1 cellular context compared by ENCODE assay signal in the genomic region with DNA sequence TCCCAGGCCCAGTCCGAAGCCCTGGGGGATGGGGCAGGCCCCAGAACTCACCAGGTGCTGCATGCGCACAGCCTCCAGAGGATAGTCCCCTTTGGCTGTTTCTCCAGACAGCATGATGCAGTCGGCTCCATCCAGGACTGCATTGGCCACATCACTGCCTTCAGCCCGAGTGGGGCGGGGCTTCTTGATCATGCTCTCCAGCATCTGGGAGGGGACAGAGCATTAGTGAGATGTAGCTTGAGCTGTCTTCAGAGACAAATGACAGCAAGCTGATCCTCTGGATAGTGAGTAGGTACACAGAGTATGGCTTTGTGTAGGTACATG.
A peak's percentile ranks its signal among the peaks of the same experiment; 100 is the strongest.
TF ChIP-seq lines count a peak whose summit lies in the region.

No MANE protein-coding gene starts in this region.

TF ChIP-seq in H1, 55 proteins besides CTCF, POLR2A, EP300 and RAD21:
- TF ChIP-seq SP1 (IDR thresholded peaks at IDR 0.05; ENCODE audit: low read depth, low read length) (peak; percentile 10; the same call in 1 of the 2 replicates), CEBPB (IDR thresholded peaks at IDR 0.05; ENCODE audit: low read depth, low read length) (no peak), TAF1 (IDR thresholded peaks at IDR 0.05; ENCODE audit: low read depth, low read length) (no peak), TCF12 (IDR thresholded peaks at IDR 0.05; ENCODE audit: low read depth, low read length) (no peak), HDAC2 (IDR thresholded peaks at IDR 0.05; ENCODE audit: borderline replicate concordance in 1 of 2, low read depth in 2 of 2, low read length in 2 of 2) (no peak)
